ENCODE assay signal across 1 cellular context in the genomic region with DNA sequence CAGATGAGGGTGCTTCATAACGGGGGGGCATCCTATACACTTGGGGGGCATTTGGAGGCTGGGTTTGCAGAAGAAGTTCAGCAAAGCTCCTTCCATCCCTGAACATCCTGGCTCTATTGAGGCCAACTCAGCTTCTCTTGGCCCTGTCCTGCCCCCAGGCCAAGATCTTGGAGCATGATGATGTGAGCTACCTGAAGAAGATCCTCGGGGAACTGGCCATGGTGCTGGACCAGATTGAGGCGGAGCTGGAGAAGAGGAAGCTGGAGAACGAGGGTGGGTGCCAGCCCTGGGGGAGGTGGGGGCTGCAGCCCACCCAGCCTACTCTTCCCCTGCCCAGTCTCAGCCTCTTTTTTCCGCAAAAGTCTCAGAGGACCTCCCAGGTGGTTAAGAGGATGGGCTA.
TF ChIP-seq lines count a peak whose summit lies in the region.

No MANE protein-coding gene starts in this region.

TF ChIP-seq in K562, 482 proteins besides CTCF, POLR2A, EP300 and RAD21:
- TF ChIP-seq GABPB1 (CRISPR knock-in tag; IDR thresholded peaks at IDR 0.05), result no peak
- TF ChIP-seq ZNF24 (IDR thresholded peaks at IDR 0.05), result no peak
- TF ChIP-seq, protein P1, sequence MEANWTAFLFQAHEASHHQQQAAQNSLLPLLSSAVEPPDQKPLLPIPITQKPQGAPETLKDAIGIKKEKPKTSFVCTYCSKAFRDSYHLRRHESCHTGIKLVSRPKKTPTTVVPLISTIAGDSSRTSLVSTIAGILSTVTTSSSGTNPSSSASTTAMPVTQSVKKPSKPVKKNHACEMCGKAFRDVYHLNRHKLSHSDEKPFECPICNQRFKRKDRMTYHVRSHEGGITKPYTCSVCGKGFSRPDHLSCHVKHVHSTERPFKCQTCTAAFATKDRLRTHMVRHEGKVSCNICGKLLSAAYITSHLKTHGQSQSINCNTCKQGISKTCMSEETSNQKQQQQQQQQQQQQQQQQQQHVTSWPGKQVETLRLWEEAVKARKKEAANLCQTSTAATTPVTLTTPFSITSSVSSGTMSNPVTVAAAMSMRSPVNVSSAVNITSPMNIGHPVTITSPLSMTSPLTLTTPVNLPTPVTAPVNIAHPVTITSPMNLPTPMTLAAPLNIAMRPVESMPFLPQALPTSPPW (CRISPR knock-in tag; IDR thresholded peaks at IDR 0.05), result 0 out of 2 replicates have a peak, but pooled peaks have one; percentile 16
- TF ChIP-seq MIER1 (IDR thresholded peaks at IDR 0.05; ENCODE audit: low read depth), result peak; percentile 84
- TF ChIP-seq EHMT2 (IDR thresholded peaks at IDR 0.05), result peak; percentile 94
- TF ChIP-seq ZNF583 (CRISPR knock-in tag; IDR thresholded peaks at IDR 0.05), result no peak
- TF ChIP-seq, protein P2, sequence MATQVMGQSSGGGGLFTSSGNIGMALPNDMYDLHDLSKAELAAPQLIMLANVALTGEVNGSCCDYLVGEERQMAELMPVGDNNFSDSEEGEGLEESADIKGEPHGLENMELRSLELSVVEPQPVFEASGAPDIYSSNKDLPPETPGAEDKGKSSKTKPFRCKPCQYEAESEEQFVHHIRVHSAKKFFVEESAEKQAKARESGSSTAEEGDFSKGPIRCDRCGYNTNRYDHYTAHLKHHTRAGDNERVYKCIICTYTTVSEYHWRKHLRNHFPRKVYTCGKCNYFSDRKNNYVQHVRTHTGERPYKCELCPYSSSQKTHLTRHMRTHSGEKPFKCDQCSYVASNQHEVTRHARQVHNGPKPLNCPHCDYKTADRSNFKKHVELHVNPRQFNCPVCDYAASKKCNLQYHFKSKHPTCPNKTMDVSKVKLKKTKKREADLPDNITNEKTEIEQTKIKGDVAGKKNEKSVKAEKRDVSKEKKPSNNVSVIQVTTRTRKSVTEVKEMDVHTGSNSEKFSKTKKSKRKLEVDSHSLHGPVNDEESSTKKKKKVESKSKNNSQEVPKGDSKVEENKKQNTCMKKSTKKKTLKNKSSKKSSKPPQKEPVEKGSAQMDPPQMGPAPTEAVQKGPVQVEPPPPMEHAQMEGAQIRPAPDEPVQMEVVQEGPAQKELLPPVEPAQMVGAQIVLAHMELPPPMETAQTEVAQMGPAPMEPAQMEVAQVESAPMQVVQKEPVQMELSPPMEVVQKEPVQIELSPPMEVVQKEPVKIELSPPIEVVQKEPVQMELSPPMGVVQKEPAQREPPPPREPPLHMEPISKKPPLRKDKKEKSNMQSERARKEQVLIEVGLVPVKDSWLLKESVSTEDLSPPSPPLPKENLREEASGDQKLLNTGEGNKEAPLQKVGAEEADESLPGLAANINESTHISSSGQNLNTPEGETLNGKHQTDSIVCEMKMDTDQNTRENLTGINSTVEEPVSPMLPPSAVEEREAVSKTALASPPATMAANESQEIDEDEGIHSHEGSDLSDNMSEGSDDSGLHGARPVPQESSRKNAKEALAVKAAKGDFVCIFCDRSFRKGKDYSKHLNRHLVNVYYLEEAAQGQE (CRISPR knock-in tag; IDR thresholded peaks at IDR 0.05; ENCODE audit: low read depth), result peak; percentile 82
- TF ChIP-seq, protein P3, sequence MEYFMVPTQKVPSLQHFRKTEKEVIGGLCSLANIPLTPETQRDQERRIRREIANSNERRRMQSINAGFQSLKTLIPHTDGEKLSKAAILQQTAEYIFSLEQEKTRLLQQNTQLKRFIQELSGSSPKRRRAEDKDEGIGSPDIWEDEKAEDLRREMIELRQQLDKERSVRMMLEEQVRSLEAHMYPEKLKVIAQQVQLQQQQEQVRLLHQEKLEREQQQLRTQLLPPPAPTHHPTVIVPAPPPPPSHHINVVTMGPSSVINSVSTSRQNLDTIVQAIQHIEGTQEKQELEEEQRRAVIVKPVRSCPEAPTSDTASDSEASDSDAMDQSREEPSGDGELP (CRISPR knock-in tag; IDR thresholded peaks at IDR 0.05; ENCODE audit: borderline replicate concordance), result 0 out of 2 replicates have a peak, but pooled peaks have one; percentile 24
